8 cellular contexts compared by ENCODE assay signal in the genomic region with DNA sequence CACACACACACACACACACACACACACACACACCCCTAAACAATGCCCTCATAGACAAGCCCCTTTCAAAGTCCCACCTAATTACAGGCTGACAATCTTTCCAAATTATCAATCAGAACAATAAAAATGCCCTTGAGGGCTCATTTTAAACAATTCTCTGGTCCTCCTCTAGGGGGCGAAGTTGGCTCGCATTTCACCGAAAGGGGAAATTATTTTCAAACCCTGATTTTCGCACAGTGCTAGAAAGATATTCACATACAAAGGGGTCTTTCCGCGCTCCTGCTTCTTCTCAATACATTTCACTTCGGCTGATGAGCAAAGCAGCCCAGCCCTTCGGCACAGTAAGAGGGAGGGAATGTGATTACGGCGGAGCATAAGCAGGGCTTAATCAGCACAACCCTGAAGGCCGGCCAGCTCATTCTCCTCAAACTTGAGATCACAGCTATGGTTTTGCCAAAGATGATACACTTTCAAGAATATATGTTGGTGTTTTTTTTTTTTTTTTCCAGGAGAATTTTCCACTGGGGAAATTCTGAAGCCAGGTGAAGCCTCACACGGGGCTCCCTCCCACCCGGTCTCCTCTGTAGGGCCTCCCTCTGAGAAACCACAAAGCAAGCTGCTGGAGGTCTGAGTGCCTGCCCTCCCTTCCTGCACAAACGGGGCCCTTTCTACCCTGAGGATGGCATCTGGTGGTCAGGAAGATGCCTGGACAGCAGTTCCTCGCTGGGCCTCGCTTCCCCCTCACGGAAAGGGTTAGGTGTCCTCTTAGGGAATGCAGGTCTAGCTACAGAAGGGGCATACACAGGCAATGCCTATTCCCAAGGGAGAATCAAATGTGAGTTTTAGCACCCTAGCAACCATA.
DNase-seq lines count a peak whose midpoint lies in the region; ATAC-seq, FAIRE-seq and TF ChIP-seq lines count a peak whose summit lies in the region.

No MANE protein-coding gene starts in this region.

- H3K27ac Mint-ChIP-seq in MCF 10A (ENCODE audit: low read depth, unreplicated experiment): peak overlapping the region; percentile 57

- H3K27me3 Mint-ChIP-seq in MCF 10A (ENCODE audit: insufficient read depth, unreplicated experiment): no peaks in the 10 kb centered on the region

- no peaks in the 10 kb centered on the region for H3K27me3 ChIP-seq in A673 (replicated peaks; ENCODE audit: insufficient read depth, low read depth, low read length, poor library complexity)
- no peaks in the 10 kb centered on the region for H3K27me3 ChIP-seq in small intestine (ENCODE audit: control insufficient read depth in 2 of 2, insufficient read depth in 2 of 2, low read length in 2 of 2)

- in situ Hi-C loops in KBM-7 (cut with MboI; ENCODE audit: low pct_unique_long_range_greater_than_20kb, low sequenced_read_pairs): no loop called here

- H3K9me3 Mint-ChIP-seq in MCF 10A (ENCODE audit: unreplicated experiment): no peaks in the 10 kb centered on the region

- H3K36me3 Mint-ChIP-seq in MCF 10A (ENCODE audit: insufficient read depth, unreplicated experiment): no peaks in the 10 kb centered on the region

- no peaks in the 10 kb centered on the region for H3K9me3 ChIP-seq in A673 (ENCODE audit: low read depth, low read length, poor library complexity, severe bottlenecking)
- no peaks in the 10 kb centered on the region for H3K9me3 ChIP-seq in small intestine (ENCODE audit: control insufficient read depth, low read depth)

- TF ChIP-seq CTCF in A673 (conservative IDR thresholded peaks at IDR 0.05; ENCODE audit: low read depth, low read length) (peak; percentile 81), GM12874 (IDR thresholded peaks at IDR 0.05; ENCODE audit: insufficient read depth, low read depth, low read length) (peak; percentile 57), MCF 10A (IDR thresholded peaks at IDR 0.05; ENCODE audit: unreplicated experiment) (peak; percentile 84)

- H3K27ac ChIP-seq in A673 (ENCODE audit: low read depth, low read length, poor library complexity, severe bottlenecking): no peak overlapping the region
- H3K27ac ChIP-seq in small intestine (ENCODE audit: low read depth in 1 of 2, low read length in 1 of 2): peak overlapping the region in 1 of 2 donors; percentile 57

- intact Hi-C loops in A673 (cut with micrococcal nuclease; ENCODE audit: unreplicated experiment): loop anchor here (2.0 to 5.0 kb wide), 5 partner anchors 66 to 580 kb away; a partner anchor contains a TSS
- intact Hi-C loops in MCF 10A (cut with micrococcal nuclease): loop anchor here (1.0 kb wide), 4 partner anchors 65 to 346 kb away; no protein-coding TSS in a partner anchor

- H3K4me3 Mint-ChIP-seq in MCF 10A (ENCODE audit: unreplicated experiment): peak overlapping the region; percentile 0

- H3K4me3 ChIP-seq in A673 (ENCODE audit: low read depth, low read length, poor library complexity, severe bottlenecking) (no peak overlapping the region), small intestine (ENCODE audit: low read depth in 1 of 2, low read length in 2 of 2) (no peak overlapping the region)

- BruUV-seq in A673 (replicated peaks; lab: Mats Ljungman, UMichigan) (no TSS peak), MCF 10A (replicated peaks; lab: Mats Ljungman, UMichigan) (no TSS peak)

- H3K4me1 Mint-ChIP-seq in MCF 10A (ENCODE audit: insufficient read depth, unreplicated experiment): peaks cover 17% of the 10 kb centered on the region

- H3K4me1 ChIP-seq in A673 (ENCODE audit: insufficient read depth, low read length, poor library complexity, severe bottlenecking): no peaks in the 10 kb centered on the region
- peaks cover 9 to 13% of the 10 kb centered on the region in 2 donors for H3K4me1 ChIP-seq in small intestine (ENCODE audit: control insufficient read depth in 2 of 2, insufficient read depth in 1 of 2, low read depth in 1 of 2, low read length in 1 of 2)

- WGBS in small intestine, 3 donors: 27 to 34% (median 30%) methylated on average over 17 of the region's 17 CpGs

- H3K36me3 ChIP-seq in A673 (ENCODE audit: insufficient read depth, low read length, poor library complexity, severe bottlenecking) (no peaks in the 10 kb centered on the region), small intestine (ENCODE audit: control insufficient read depth in 2 of 2, insufficient read depth in 2 of 2, low read length in 2 of 2) (no peaks in the 10 kb centered on the region)

- DNase-seq in A673 (ENCODE audit: low spot score) (peak; percentile 75), KBM-7 (peak; percentile 49), MCF 10A (ENCODE audit: unreplicated experiment) (peak; percentile 63), small intestine (peak; percentile 53), HuH-7.5 (ENCODE audit: low spot score) (no peak)

- ATAC-seq in SK-N-SH treated with all-trans-retinoic acid at 6 μM for 48 hours: peak; percentile 86

- POLR2A ChIA-PET in A673 (lab: Charles Lee; ENCODE audit: low non-redundant PET) (interaction anchor here (0.6 kb wide), 1 partner anchor 71 kb away, joined by 5 read pairs; no protein-coding TSS in a partner anchor), MCF 10A (lab: Yijun Ruan, JAX) (interaction anchor here (0.6 to 5.1 kb wide), 8 partner anchors 27 to 346 kb away, joined by 3 to 56 read pairs (median 3); a partner anchor contains a TSS)

- FAIRE-seq in islet of Langerhans (lab: Jason Lieb, UNC) (peak; percentile 77), small intestine (lab: Jason Lieb, UNC) (no peak)

- CTCF ChIA-PET in A673 (lab: Charles Lee): interaction anchor here (0.5 to 1.9 kb wide), 21 partner anchors 11 to 633 kb away, joined by 3 to 13 read pairs (median 4); no protein-coding TSS in a partner anchor
- CTCF ChIA-PET in MCF 10A (lab: Yijun Ruan, JAX): interaction anchor here (0.5 to 10.1 kb wide), 77 partner anchors 8 to 1225 kb away, joined by 3 to 174 read pairs (median 4); a partner anchor contains a TSS

TF ChIP-seq in SK-N-SH treated with all-trans-retinoic acid at 6 μM for 48 hours, 23 proteins besides CTCF, POLR2A, EP300 and RAD21 (continues in another document):
- TF ChIP-seq, protein P1, sequence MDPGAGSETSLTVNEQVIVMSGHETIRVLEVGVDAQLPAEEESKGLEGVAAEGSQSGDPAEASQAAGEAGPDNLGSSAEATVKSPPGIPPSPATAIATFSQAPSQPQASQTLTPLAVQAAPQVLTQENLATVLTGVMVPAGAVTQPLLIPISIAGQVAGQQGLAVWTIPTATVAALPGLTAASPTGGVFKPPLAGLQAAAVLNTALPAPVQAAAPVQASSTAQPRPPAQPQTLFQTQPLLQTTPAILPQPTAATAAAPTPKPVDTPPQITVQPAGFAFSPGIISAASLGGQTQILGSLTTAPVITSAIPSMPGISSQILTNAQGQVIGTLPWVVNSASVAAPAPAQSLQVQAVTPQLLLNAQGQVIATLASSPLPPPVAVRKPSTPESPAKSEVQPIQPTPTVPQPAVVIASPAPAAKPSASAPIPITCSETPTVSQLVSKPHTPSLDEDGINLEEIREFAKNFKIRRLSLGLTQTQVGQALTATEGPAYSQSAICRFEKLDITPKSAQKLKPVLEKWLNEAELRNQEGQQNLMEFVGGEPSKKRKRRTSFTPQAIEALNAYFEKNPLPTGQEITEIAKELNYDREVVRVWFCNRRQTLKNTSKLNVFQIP (CRISPR knock-in tag; IDR thresholded peaks at IDR 0.05; ENCODE audit: borderline replicate concordance, low read depth): no peak
- TF ChIP-seq ZFP30 (CRISPR knock-in tag; IDR thresholded peaks at IDR 0.05): no peak
- TF ChIP-seq, protein P2, sequence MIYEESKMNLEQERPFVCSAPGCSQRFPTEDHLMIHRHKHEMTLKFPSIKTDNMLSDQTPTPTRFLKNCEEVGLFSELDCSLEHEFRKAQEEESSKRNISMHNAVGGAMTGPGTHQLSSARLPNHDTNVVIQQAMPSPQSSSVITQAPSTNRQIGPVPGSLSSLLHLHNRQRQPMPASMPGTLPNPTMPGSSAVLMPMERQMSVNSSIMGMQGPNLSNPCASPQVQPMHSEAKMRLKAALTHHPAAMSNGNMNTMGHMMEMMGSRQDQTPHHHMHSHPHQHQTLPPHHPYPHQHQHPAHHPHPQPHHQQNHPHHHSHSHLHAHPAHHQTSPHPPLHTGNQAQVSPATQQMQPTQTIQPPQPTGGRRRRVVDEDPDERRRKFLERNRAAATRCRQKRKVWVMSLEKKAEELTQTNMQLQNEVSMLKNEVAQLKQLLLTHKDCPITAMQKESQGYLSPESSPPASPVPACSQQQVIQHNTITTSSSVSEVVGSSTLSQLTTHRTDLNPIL (CRISPR knock-in tag; IDR thresholded peaks at IDR 0.05; ENCODE audit: low read depth): no peak
- TF ChIP-seq ZNF8 (CRISPR knock-in tag; IDR thresholded peaks at IDR 0.05): no peak
- no peak for TF ChIP-seq ZNF565 (CRISPR knock-in tag; conservative IDR thresholded peaks at IDR 0.05; ENCODE audit: low read depth)
- TF ChIP-seq, protein P3, sequence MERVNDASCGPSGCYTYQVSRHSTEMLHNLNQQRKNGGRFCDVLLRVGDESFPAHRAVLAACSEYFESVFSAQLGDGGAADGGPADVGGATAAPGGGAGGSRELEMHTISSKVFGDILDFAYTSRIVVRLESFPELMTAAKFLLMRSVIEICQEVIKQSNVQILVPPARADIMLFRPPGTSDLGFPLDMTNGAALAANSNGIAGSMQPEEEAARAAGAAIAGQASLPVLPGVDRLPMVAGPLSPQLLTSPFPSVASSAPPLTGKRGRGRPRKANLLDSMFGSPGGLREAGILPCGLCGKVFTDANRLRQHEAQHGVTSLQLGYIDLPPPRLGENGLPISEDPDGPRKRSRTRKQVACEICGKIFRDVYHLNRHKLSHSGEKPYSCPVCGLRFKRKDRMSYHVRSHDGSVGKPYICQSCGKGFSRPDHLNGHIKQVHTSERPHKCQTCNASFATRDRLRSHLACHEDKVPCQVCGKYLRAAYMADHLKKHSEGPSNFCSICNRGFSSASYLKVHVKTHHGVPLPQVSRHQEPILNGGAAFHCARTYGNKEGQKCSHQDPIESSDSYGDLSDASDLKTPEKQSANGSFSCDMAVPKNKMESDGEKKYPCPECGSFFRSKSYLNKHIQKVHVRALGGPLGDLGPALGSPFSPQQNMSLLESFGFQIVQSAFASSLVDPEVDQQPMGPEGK (CRISPR knock-in tag; IDR thresholded peaks at IDR 0.05; ENCODE audit: borderline replicate concordance): no peak
- TF ChIP-seq ESRRG (CRISPR knock-in tag; IDR thresholded peaks at IDR 0.05): no peak
- TF ChIP-seq GLIS3 (CRISPR knock-in tag; IDR thresholded peaks at IDR 0.05): no peak
- TF ChIP-seq ARNTL (CRISPR knock-in tag; IDR thresholded peaks at IDR 0.05; ENCODE audit: borderline replicate concordance, low read depth): no peak
- TF ChIP-seq TCF4 (CRISPR knock-in tag; IDR thresholded peaks at IDR 0.05; ENCODE audit: borderline replicate concordance): no peak
- TF ChIP-seq ZC3H10 (CRISPR knock-in tag; IDR thresholded peaks at IDR 0.05): no peak
